Comparison of ENCODE assay signal across 1 cellular context in the genomic region with DNA sequence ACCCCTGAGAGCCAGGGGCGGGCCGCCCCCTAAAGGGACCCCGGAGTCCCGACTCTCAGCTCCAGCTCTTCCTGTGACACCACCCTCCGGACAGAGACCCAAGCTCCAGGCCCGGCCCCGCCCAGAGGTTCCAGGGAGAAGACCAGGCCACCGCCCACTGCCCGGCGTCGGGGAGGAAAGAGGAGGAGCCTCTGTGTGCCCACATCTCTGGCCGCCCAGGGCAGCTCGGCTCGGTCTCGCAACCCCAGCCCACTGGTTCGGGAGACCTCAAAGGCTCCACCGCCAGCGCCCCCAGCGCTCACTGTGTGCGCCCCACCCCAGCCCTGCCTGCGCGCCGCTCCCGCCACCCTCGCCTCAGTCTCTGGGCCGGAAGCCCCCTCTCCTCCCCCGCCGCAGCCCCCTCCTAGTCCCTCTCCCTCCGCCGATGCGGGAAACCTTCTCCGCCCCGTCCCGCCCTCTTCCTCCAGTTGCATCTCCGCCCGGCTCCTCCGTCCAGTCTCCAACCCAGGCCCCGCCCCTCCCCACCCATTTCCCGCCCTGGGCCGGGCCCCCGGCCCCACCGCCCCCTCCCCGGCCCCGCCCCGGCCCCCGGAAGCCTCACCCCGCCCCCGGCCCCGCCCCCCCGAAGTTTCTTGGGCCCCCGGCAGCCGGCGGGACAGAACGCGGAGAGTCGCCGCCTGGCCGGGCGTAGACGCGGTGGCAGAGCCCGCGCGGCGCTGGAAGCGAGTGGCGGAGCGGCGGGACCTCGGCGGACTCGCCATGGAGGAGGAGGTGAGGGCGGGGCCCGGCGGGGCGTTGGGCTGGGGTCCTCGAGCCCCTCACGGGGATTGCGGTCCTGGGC.
TF ChIP-seq lines count a peak whose summit lies in the region.

A gene with protein sequence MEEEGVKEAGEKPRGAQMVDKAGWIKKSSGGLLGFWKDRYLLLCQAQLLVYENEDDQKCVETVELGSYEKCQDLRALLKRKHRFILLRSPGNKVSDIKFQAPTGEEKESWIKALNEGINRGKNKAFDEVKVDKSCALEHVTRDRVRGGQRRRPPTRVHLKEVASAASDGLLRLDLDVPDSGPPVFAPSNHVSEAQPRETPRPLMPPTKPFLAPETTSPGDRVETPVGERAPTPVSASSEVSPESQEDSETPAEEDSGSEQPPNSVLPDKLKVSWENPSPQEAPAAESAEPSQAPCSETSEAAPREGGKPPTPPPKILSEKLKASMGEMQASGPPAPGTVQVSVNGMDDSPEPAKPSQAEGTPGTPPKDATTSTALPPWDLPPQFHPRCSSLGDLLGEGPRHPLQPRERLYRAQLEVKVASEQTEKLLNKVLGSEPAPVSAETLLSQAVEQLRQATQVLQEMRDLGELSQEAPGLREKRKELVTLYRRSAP (plus strand): TSS at position 658 of the 841 bp plus-strand sequence. CDS start 102 bp downstream, at position 760.

TF ChIP-seq in HepG2, 621 proteins besides CTCF, POLR2A, EP300 and RAD21 (continued from another document and continues in another):
- peak; percentile 91 for TF ChIP-seq PATZ1 (CRISPR knock-in tag; IDR thresholded peaks at IDR 0.05)
- no peak for TF ChIP-seq ZNF746 (CRISPR knock-in tag; IDR thresholded peaks at IDR 0.05)
- no peak for TF ChIP-seq ZNF7 (CRISPR knock-in tag; IDR thresholded peaks at IDR 0.05)
- TF ChIP-seq SMYD3 (CRISPR knock-in tag; IDR thresholded peaks at IDR 0.05), result no peak
- TF ChIP-seq RFXAP (CRISPR knock-in tag; IDR thresholded peaks at IDR 0.05; ENCODE audit: borderline replicate concordance), result no peak
- TF ChIP-seq IRX3 (CRISPR knock-in tag; IDR thresholded peaks at IDR 0.05; ENCODE audit: borderline replicate concordance, low read depth), result 0 out of 2 replicates have a peak, but pooled peaks have one; percentile 47
- TF ChIP-seq ZNF652 (CRISPR knock-in tag; IDR thresholded peaks at IDR 0.05; ENCODE audit: borderline replicate concordance, low read depth), result no peak
- peak; percentile 77; the same call in 1 of the 2 replicates for TF ChIP-seq MAZ (IDR thresholded peaks at IDR 0.05; ENCODE audit: borderline replicate concordance, low read depth, low read length)
- TF ChIP-seq MAZ (CRISPR knock-in tag; IDR thresholded peaks at IDR 0.05; ENCODE audit: low read depth), result peak; percentile 79
- TF ChIP-seq PHF8 (CRISPR knock-in tag; IDR thresholded peaks at IDR 0.05), result peak; percentile 56
- TF ChIP-seq ZNF788 (CRISPR knock-in tag; IDR thresholded peaks at IDR 0.05; ENCODE audit: borderline replicate concordance), result peak; percentile 77; the same call in 1 of the 2 replicates
- no peak for TF ChIP-seq THAP8 (CRISPR knock-in tag; IDR thresholded peaks at IDR 0.05; ENCODE audit: borderline replicate concordance)
- TF ChIP-seq, protein P1, sequence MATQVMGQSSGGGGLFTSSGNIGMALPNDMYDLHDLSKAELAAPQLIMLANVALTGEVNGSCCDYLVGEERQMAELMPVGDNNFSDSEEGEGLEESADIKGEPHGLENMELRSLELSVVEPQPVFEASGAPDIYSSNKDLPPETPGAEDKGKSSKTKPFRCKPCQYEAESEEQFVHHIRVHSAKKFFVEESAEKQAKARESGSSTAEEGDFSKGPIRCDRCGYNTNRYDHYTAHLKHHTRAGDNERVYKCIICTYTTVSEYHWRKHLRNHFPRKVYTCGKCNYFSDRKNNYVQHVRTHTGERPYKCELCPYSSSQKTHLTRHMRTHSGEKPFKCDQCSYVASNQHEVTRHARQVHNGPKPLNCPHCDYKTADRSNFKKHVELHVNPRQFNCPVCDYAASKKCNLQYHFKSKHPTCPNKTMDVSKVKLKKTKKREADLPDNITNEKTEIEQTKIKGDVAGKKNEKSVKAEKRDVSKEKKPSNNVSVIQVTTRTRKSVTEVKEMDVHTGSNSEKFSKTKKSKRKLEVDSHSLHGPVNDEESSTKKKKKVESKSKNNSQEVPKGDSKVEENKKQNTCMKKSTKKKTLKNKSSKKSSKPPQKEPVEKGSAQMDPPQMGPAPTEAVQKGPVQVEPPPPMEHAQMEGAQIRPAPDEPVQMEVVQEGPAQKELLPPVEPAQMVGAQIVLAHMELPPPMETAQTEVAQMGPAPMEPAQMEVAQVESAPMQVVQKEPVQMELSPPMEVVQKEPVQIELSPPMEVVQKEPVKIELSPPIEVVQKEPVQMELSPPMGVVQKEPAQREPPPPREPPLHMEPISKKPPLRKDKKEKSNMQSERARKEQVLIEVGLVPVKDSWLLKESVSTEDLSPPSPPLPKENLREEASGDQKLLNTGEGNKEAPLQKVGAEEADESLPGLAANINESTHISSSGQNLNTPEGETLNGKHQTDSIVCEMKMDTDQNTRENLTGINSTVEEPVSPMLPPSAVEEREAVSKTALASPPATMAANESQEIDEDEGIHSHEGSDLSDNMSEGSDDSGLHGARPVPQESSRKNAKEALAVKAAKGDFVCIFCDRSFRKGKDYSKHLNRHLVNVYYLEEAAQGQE (IDR thresholded peaks at IDR 0.05; ENCODE audit: borderline replicate concordance in 1 of 2, low read depth in 1 of 2, low read length in 2 of 2), result no peak
- no peak for TF ChIP-seq ZNF569 (CRISPR knock-in tag; IDR thresholded peaks at IDR 0.05; ENCODE audit: borderline replicate concordance)
- TF ChIP-seq, protein P2, sequence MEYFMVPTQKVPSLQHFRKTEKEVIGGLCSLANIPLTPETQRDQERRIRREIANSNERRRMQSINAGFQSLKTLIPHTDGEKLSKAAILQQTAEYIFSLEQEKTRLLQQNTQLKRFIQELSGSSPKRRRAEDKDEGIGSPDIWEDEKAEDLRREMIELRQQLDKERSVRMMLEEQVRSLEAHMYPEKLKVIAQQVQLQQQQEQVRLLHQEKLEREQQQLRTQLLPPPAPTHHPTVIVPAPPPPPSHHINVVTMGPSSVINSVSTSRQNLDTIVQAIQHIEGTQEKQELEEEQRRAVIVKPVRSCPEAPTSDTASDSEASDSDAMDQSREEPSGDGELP (IDR thresholded peaks at IDR 0.05; ENCODE audit: borderline replicate concordance, low read depth), result peak; percentile 26; the same call in 1 of the 2 replicates
- no peak for TF ChIP-seq CREB1 (IDR thresholded peaks at IDR 0.05)
- TF ChIP-seq CREB1 (CRISPR knock-in tag; IDR thresholded peaks at IDR 0.05), result no peak
- TF ChIP-seq ZNF775 (CRISPR knock-in tag; IDR thresholded peaks at IDR 0.05; ENCODE audit: borderline replicate concordance), result no peak
- TF ChIP-seq, protein P3, sequence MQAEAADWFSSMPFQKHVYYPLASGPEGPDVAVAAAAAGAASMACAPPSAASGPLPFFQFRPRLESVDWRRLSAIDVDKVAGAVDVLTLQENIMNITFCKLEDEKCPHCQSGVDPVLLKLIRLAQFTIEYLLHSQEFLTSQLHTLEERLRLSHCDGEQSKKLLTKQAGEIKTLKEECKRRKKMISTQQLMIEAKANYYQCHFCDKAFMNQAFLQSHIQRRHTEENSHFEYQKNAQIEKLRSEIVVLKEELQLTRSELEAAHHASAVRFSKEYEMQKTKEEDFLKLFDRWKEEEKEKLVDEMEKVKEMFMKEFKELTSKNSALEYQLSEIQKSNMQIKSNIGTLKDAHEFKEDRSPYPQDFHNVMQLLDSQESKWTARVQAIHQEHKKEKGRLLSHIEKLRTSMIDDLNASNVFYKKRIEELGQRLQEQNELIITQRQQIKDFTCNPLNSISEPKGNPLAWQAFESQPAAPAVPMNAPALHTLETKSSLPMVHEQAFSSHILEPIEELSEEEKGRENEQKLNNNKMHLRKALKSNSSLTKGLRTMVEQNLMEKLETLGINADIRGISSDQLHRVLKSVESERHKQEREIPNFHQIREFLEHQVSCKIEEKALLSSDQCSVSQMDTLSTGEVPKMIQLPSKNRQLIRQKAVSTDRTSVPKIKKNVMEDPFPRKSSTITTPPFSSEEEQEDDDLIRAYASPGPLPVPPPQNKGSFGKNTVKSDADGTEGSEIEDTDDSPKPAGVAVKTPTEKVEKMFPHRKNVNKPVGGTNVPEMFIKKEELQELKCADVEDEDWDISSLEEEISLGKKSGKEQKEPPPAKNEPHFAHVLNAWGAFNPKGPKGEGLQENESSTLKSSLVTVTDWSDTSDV (CRISPR knock-in tag; IDR thresholded peaks at IDR 0.05), result no peak
- no peak for TF ChIP-seq ZNF383 (CRISPR knock-in tag; IDR thresholded peaks at IDR 0.05; ENCODE audit: borderline replicate concordance)
- TF ChIP-seq ZNF180 (CRISPR knock-in tag; IDR thresholded peaks at IDR 0.05; ENCODE audit: borderline replicate concordance, low read depth), result no peak
- TF ChIP-seq GMEB1 (CRISPR knock-in tag; IDR thresholded peaks at IDR 0.05; ENCODE audit: borderline replicate concordance), result no peak
- no peak for TF ChIP-seq THRA (CRISPR knock-in tag; IDR thresholded peaks at IDR 0.05; ENCODE audit: borderline replicate concordance)
- no peak for TF ChIP-seq ZKSCAN1 (IDR thresholded peaks at IDR 0.05; ENCODE audit: low read length)
- no peak for TF ChIP-seq PBX2 (CRISPR knock-in tag; IDR thresholded peaks at IDR 0.05)
- TF ChIP-seq SIN3B (IDR thresholded peaks at IDR 0.05; ENCODE audit: low read length), result no peak
- no peak for TF ChIP-seq STAT5B (CRISPR knock-in tag; IDR thresholded peaks at IDR 0.05)
- TF ChIP-seq ZNF724P (CRISPR knock-in tag; IDR thresholded peaks at IDR 0.05; ENCODE audit: borderline replicate concordance), result no peak
- TF ChIP-seq HNRNPUL1 (IDR thresholded peaks at IDR 0.05; ENCODE audit: low read depth, low read length), result no peak
- no peak for TF ChIP-seq NR3C1 (CRISPR knock-in tag; IDR thresholded peaks at IDR 0.05)
- no peak for TF ChIP-seq PTBP1 (IDR thresholded peaks at IDR 0.05; ENCODE audit: low read depth, low read length, poor library complexity, severe bottlenecking)
- TF ChIP-seq GATAD1 (CRISPR knock-in tag; IDR thresholded peaks at IDR 0.05), result no peak
- no peak for TF ChIP-seq MZF1 (CRISPR knock-in tag; IDR thresholded peaks at IDR 0.05; ENCODE audit: borderline replicate concordance)
